29 cellular contexts compared by ENCODE assay signal in genomic region chr10:112962343-112962742, GRCh38. TPM values are rescaled to one million over a fixed set of nuclear protein-coding genes. Genes with fewer than 3 reads are reported as not detected.
A peak's percentile ranks its signal among the peaks of the same experiment; 100 is the strongest.
DNase-seq lines count a peak whose midpoint lies in the region; ATAC-seq, FAIRE-seq and TF ChIP-seq lines count a peak whose summit lies in the region.
"Had no signal": no experiment of that assay in that cellular context is flagged by ENCODE, and none has a peak within 500 bp of the region (broad histone marks: within the 10 kb centered on the region; RNA-seq: fewer than 3 reads in every experiment).

No MANE protein-coding gene starts in this region.

- no peak overlapping the region for H2BK12ac ChIP-seq in H1 (ENCODE audit: low read depth, low read length)

- H3K4me3 ChIP-seq in cardiac muscle cell (no peak overlapping the region), left ventricle myocardium inferior (no peak overlapping the region), H1 (ENCODE audit: extremely low read depth in 1 of 4, insufficient read depth in 2 of 4, low read depth in 3 of 4, low read length in 4 of 4) (no peak overlapping the region)
- H3K4me3 ChIP-seq in CD8-positive, alpha-beta memory T cell (ENCODE audit: low read length): no peak overlapping the region
- H3K4me3 ChIP-seq: GM23248, ovary, skin epidermis had no signal

- H3K4me2 ChIP-seq in H1 (ENCODE audit: insufficient read depth in 1 of 2, low read depth in 2 of 2, low read length in 2 of 2): no peak overlapping the region

- no peak overlapping the region for H3K56ac ChIP-seq in H1 (replicated peaks; ENCODE audit: insufficient read length, low read depth, low read length)

- H4K20me1 ChIP-seq in H1 (replicated peaks in 1 of 2; ENCODE audit: control insufficient read depth in 1 of 2, insufficient read depth in 2 of 2, low read length in 2 of 2): peaks cover 1 to 20% of the 10 kb centered on the region in 2 experiments

- H2AFZ ChIP-seq in H1 (ENCODE audit: low read length): no peak overlapping the region
- H2AFZ ChIP-seq: GM23248 had no signal

- H3K27ac Mint-ChIP-seq in nephron progenitor cell: no peak overlapping the region
- no peak overlapping the region for H3K27ac Mint-ChIP-seq in CD8-positive, alpha-beta memory T cell
- H3K27ac Mint-ChIP-seq: activated CD4-positive, alpha-beta T cell treated with anti-CD3 and anti-CD28 coated beads, Interleukin-2, amount 10 ng/mL, durations not matched to agents 7 days and 5 days; activated naive CD8-positive, alpha-beta T cell treated with anti-CD3 and anti-CD28 coated beads for 36 hours; activated T-cell treated with anti-CD3 and anti-CD28 coated beads, Interleukin-2, amount 50 U/mL, for 24 hours; CD4-positive, CD25-positive, alpha-beta regulatory T cell; dendritic cell treated with granulocyte-macrophage colony-stimulating factor and Interleukin-4, amounts not matched to agents 40 ng/mL and 50 ng/mL, for 4 days; natural killer cell treated with Interleukin-12 subunit alpha and Interleukin-12 subunit beta and Interleukin-15 and Interleukin-18, amount 100 ng/mL, for 72 hours; stimulated activated naive B cell treated with anti-CD40 and anti-IgM and Interleukin-4, amounts not matched to agents 10 μg/mL and 1 μg/mL and 100 μg/mL, for 72 hours; T-cell had no signal

- H2BK120ac ChIP-seq in H1 (replicated peaks; ENCODE audit: low read depth, low read length): no peak overlapping the region

- intact Hi-C loops in left ventricle myocardium inferior (cut with micrococcal nuclease): no loop called here

- peaks cover 40% of the 10 kb centered on the region for H3K36me3 Mint-ChIP-seq in nephron progenitor cell (ENCODE audit: low read depth)
- peaks cover 0 to 3% (median 1%) of the 10 kb centered on the region in 3 donors for H3K36me3 Mint-ChIP-seq in CD8-positive, alpha-beta memory T cell
- H3K36me3 Mint-ChIP-seq: CD4-positive, CD25-positive, alpha-beta regulatory T cell; natural killer cell treated with Interleukin-12 subunit alpha and Interleukin-12 subunit beta and Interleukin-15 and Interleukin-18, amount 100 ng/mL, for 72 hours had no signal

- FAIRE-seq in H1 (lab: Jason Lieb, UNC): no peak
- FAIRE-seq: A204.1, D721Med, keratinocyte had no signal

- H3K14ac ChIP-seq in H1 (ENCODE audit: insufficient read length): no peak overlapping the region

- H3K79me2 ChIP-seq in H1 (ENCODE audit: control insufficient read depth in 1 of 2, insufficient read depth in 2 of 2, low read length in 2 of 2): peaks cover 49 to 94% of the 10 kb centered on the region in 2 experiments

- H3K27me3 ChIP-seq in cardiac muscle cell (no peaks in the 10 kb centered on the region), left ventricle myocardium inferior (ENCODE audit: low read depth) (no peaks in the 10 kb centered on the region), H1 (replicated peaks in 1 of 4; ENCODE audit: control insufficient read depth in 3 of 4, extremely low read depth in 1 of 4, insufficient read depth in 3 of 4, low read length in 3 of 4) (no peaks in the 10 kb centered on the region)
- H3K27me3 ChIP-seq in CD8-positive, alpha-beta memory T cell (ENCODE audit: insufficient read depth, low read length, poor library complexity, severe bottlenecking): no peaks in the 10 kb centered on the region
- H3K27me3 ChIP-seq: ovary had no signal

- no peak for TF ChIP-seq EP300 in H1 (IDR thresholded peaks at IDR 0.05; ENCODE audit: borderline replicate concordance in 1 of 2, low read depth in 2 of 2, low read length in 2 of 2)

- H3K9me3 Mint-ChIP-seq in nephron progenitor cell: no peaks in the 10 kb centered on the region
- no peaks in the 10 kb centered on the region for H3K9me3 Mint-ChIP-seq in CD8-positive, alpha-beta memory T cell
- H3K9me3 Mint-ChIP-seq: activated CD4-positive, alpha-beta T cell treated with anti-CD3 and anti-CD28 coated beads, Interleukin-2, amount 10 ng/mL, durations not matched to agents 7 days and 5 days; activated naive CD8-positive, alpha-beta T cell treated with anti-CD3 and anti-CD28 coated beads for 36 hours; activated T-cell treated with anti-CD3 and anti-CD28 coated beads, Interleukin-2, amount 50 U/mL, for 24 hours; central memory CD8-positive, alpha-beta T cell; dendritic cell treated with granulocyte-macrophage colony-stimulating factor and Interleukin-4, amounts not matched to agents 40 ng/mL and 50 ng/mL, for 4 days; natural killer cell treated with Interleukin-12 subunit alpha and Interleukin-12 subunit beta and Interleukin-15 and Interleukin-18, amount 100 ng/mL, for 72 hours; T-cell had no signal

- H3K27ac ChIP-seq in cardiac muscle cell: peak overlapping the region; percentile 37
- H3K27ac ChIP-seq in left ventricle myocardium inferior (replicated peaks): no peak overlapping the region
- H3K27ac ChIP-seq in H1 (ENCODE audit: low read depth, low read length): no peak overlapping the region
- H3K27ac ChIP-seq in CD8-positive, alpha-beta memory T cell (ENCODE audit: low read depth, low read length): no peak overlapping the region
- H3K27ac ChIP-seq: ovary had no signal

- H3K23me2 ChIP-seq in H1 (ENCODE audit: low read depth, low read length): no peaks in the 10 kb centered on the region; the same call in none of the 2 replicates

- no peak overlapping the region for H4K8ac ChIP-seq in H1 (ENCODE audit: extremely low read depth, insufficient read depth, low read length)

- H2BK5ac ChIP-seq in H1 (ENCODE audit: low read depth, low read length): no peak overlapping the region

- CTCF ChIA-PET in H1 (lab: Charles Lee; ENCODE audit: partially characterized antibody): interaction anchor here (1.3 kb wide), 1 partner anchor 14 kb away, joined by 3 read pairs; no protein-coding TSS in a partner anchor
- CTCF ChIA-PET in CD8-positive, alpha-beta memory T cell (lab: Charles Lee): no interaction called here

- no peak overlapping the region for H4K91ac ChIP-seq in H1 (replicated peaks; ENCODE audit: insufficient read length, low read length)

- H3K79me1 ChIP-seq in H1 (ENCODE audit: low read depth, low read length): peaks cover 18% of the 10 kb centered on the region; the same call in 1 of the 2 replicates

- H3K4me3 Mint-ChIP-seq in nephron progenitor cell: peak overlapping the region; percentile 9
- H3K4me3 Mint-ChIP-seq in CD8-positive, alpha-beta memory T cell: no peak overlapping the region
- H3K4me3 Mint-ChIP-seq: activated CD4-positive, alpha-beta T cell treated with anti-CD3 and anti-CD28 coated beads, Interleukin-2, amount 10 ng/mL, durations not matched to agents 7 days and 5 days; activated naive CD8-positive, alpha-beta T cell treated with anti-CD3 and anti-CD28 coated beads for 36 hours; activated T-cell treated with anti-CD3 and anti-CD28 coated beads, Interleukin-2, amount 50 U/mL, for 24 hours; CD4-positive, CD25-positive, alpha-beta regulatory T cell; central memory CD8-positive, alpha-beta T cell; dendritic cell treated with granulocyte-macrophage colony-stimulating factor and Interleukin-4, amounts not matched to agents 40 ng/mL and 50 ng/mL, for 4 days; natural killer cell treated with Interleukin-12 subunit alpha and Interleukin-12 subunit beta and Interleukin-15 and Interleukin-18, amount 100 ng/mL, for 72 hours; stimulated activated naive B cell treated with anti-CD40 and anti-IgM and Interleukin-4, amounts not matched to agents 10 μg/mL and 1 μg/mL and 100 μg/mL, for 72 hours; T-cell had no signal

- H3K36me3 ChIP-seq in cardiac muscle cell: no peaks in the 10 kb centered on the region
- no peaks in the 10 kb centered on the region for H3K36me3 ChIP-seq in left ventricle myocardium inferior
- peaks cover 0 to 57% (median 14%) of the 10 kb centered on the region in 4 experiments; a peak in 6 of 8 replicates for H3K36me3 ChIP-seq in H1 (ENCODE audit: control insufficient read depth in 2 of 4, insufficient read depth in 4 of 4, low read length in 3 of 4)
- no peaks in the 10 kb centered on the region for H3K36me3 ChIP-seq in CD8-positive, alpha-beta memory T cell (ENCODE audit: insufficient read depth, low read length)
- H3K36me3 ChIP-seq: ovary had no signal

- peaks cover 2% of the 10 kb centered on the region for H3K27me3 Mint-ChIP-seq in nephron progenitor cell (ENCODE audit: low read depth, poor library complexity)
- H3K27me3 Mint-ChIP-seq in CD8-positive, alpha-beta memory T cell: peaks cover 0 to 2% of the 10 kb centered on the region in 2 donors
- H3K27me3 Mint-ChIP-seq: central memory CD8-positive, alpha-beta T cell had no signal

- no peak overlapping the region for H2BK20ac ChIP-seq in H1 (ENCODE audit: low read length)

- ATAC-seq in HG03135 (IDR thresholded peaks at IDR 0.05; ENCODE audit: unreplicated experiment): no peak
- ATAC-seq: natural killer cell treated with Interleukin-12 subunit alpha and Interleukin-12 subunit beta and Interleukin-15 and Interleukin-18, amount 100 ng/mL, for 72 hours; stimulated activated naive B cell treated with anti-CD40 and anti-IgM and Interleukin-4, amounts not matched to agents 10 μg/mL and 1 μg/mL and 100 μg/mL, for 72 hours; T-cell had no signal

- TF ChIP-seq RAD21 in H1 (IDR thresholded peaks at IDR 0.05 in 1 of 2, conservative IDR thresholded peaks at IDR 0.05 in 1 of 2; ENCODE audit: low read depth in 2 of 2, low read length in 2 of 2): no peak

- H3K4ac ChIP-seq in H1 (replicated peaks; ENCODE audit: insufficient read length, low read depth, low read length): peak overlapping the region; percentile 49

- H3K23ac ChIP-seq in H1 (ENCODE audit: insufficient read length): no peak overlapping the region

- no peak for TF ChIP-seq POLR2A in H1 (IDR thresholded peaks at IDR 0.05; ENCODE audit: control extremely low read depth in 1 of 2, low read depth in 2 of 2, low read length in 2 of 2)

- H3K9ac ChIP-seq in H1 (replicated peaks in 1 of 4; ENCODE audit: extremely low read depth in 1 of 4, low read depth in 3 of 4, low read length in 3 of 4): no peak overlapping the region

- H3K4me1 ChIP-seq in cardiac muscle cell (ENCODE audit: low read depth) (peaks cover 52% of the 10 kb centered on the region), left ventricle myocardium inferior (peaks cover 76% of the 10 kb centered on the region), H1 (replicated peaks in 1 of 4; ENCODE audit: control insufficient read depth in 3 of 4, insufficient read depth in 4 of 4, low read length in 3 of 4) (peaks cover 16 to 47% (median 21%) of the 10 kb centered on the region in 4 experiments)
- H3K4me1 ChIP-seq in CD8-positive, alpha-beta memory T cell (ENCODE audit: insufficient read depth, low read length): no peaks in the 10 kb centered on the region

- DNase-seq in cardiac muscle cell (ENCODE audit: low read depth in 1 of 2, low spot score in 1 of 2) (no peak), left ventricle myocardium inferior (no peak), H1 (ENCODE audit: low read depth in 1 of 2, low spot score in 2 of 2) (no peak), nephron progenitor cell (no peak), SHP77 treated with DMSO at 0.1 percent for 48 hours (lab: John Stamatoyannopoulos, UW) (no peak), NCI-H2081 (lab: John Stamatoyannopoulos, UW) (no peak)
- no peak for DNase-seq in CD8-positive, alpha-beta memory T cell
- DNase-seq: activated CD4-positive, alpha-beta T cell treated with anti-CD3 and anti-CD28 coated beads, Interleukin-2, amount 10 ng/mL, durations not matched to agents 7 days and 5 days; activated effector memory CD4-positive, alpha-beta T cell treated with anti-CD3 and anti-CD28 coated beads, Interleukin-2, amount 50 U/mL, for 16 hours; activated naive CD8-positive, alpha-beta T cell treated with anti-CD3 and anti-CD28 coated beads for 36 hours; activated T-cell treated with anti-CD3 and anti-CD28 coated beads, Interleukin-2, amount 50 U/mL, for 24 hours; aorta; CD4-positive, CD25-positive, alpha-beta regulatory T cell; GM23248; Karpas-422; NCI-H146; NCI-H446 treated with DMSO at 0.1 percent for 48 hours; ovary; RPMI8226; stimulated activated naive B cell treated with anti-CD40 and anti-IgM and Interleukin-4, amounts not matched to agents 10 μg/mL and 1 μg/mL and 100 μg/mL, for 72 hours had no signal

- WGBS in H1 (ENCODE audit: extremely low coverage in 1 of 2, insufficient coverage in 1 of 2, insufficient read length in 1 of 2, insufficient replicate concordance in 2 of 2, low coverage in 1 of 2, low lambda C conversion rate in 2 of 2, missing lambda C conversion rate in 1 of 2), 2 experiments: 96% methylated on average over 4 of the region's 4 CpGs; no CpG with 5 or more reads in 1 of the 2 experiments

- no peak overlapping the region for H2BK15ac ChIP-seq in H1 (ENCODE audit: low read length)

- H4K5ac ChIP-seq in H1 (ENCODE audit: insufficient read length, low read depth, low read length): no peak overlapping the region

- TF ChIP-seq CTCF in cardiac muscle cell (IDR thresholded peaks at IDR 0.05; ENCODE audit: low read depth, low read length) (no peak), left ventricle myocardium inferior (IDR thresholded peaks at IDR 0.05; ENCODE audit: borderline replicate concordance) (no peak), H1 (IDR thresholded peaks at IDR 0.05; ENCODE audit: control extremely low read depth in 1 of 3, insufficient read depth in 1 of 3, low read depth in 1 of 3, low read length in 3 of 3) (no peak), nephron progenitor cell (IDR thresholded peaks at IDR 0.05) (no peak)

- no peaks in the 10 kb centered on the region for H3K9me3 ChIP-seq in cardiac muscle cell (ENCODE audit: low read depth)
- H3K9me3 ChIP-seq in left ventricle myocardium inferior (replicated peaks): no peaks in the 10 kb centered on the region
- no peaks in the 10 kb centered on the region for H3K9me3 ChIP-seq in H1 (ENCODE audit: insufficient read depth in 2 of 2, low read depth in 1 of 2, low read length in 1 of 2)
- H3K9me3 ChIP-seq in CD8-positive, alpha-beta memory T cell (ENCODE audit: low read length): no peaks in the 10 kb centered on the region
- H3K9me3 ChIP-seq: ovary had no signal

- POLR2A ChIA-PET in H1 (lab: Charles Lee; ENCODE audit: partially characterized antibody): interaction anchor here (0.9 to 1.9 kb wide), 5 partner anchors 10 to 25 kb away, joined by 3 to 10 read pairs (median 4); partner anchors contain the start of gene TCF7L2
- POLR2A ChIA-PET in CD8-positive, alpha-beta memory T cell (lab: Charles Lee): no interaction called here

- H3K18ac ChIP-seq in H1 (ENCODE audit: extremely low read depth, low read length): no peak overlapping the region

- no peak overlapping the region for H2AK5ac ChIP-seq in H1 (ENCODE audit: low read depth, low read length)

- H3K4me1 Mint-ChIP-seq in nephron progenitor cell: peaks cover 78% of the 10 kb centered on the region
- H3K4me1 Mint-ChIP-seq in CD8-positive, alpha-beta memory T cell: peaks cover 6 to 13% (median 9%) of the 10 kb centered on the region in 3 donors
- H3K4me1 Mint-ChIP-seq: activated CD4-positive, alpha-beta T cell treated with anti-CD3 and anti-CD28 coated beads, Interleukin-2, amount 10 ng/mL, durations not matched to agents 7 days and 5 days had no signal

RNA-seq across cellular contexts. Expression of gene TCF7L2, which starts 12.3 kb away (rescaled TPM):
- total RNA-seq in cardiac muscle cell (12.9 and 33.7 TPM in 2 replicates), left ventricle myocardium inferior (8.9 TPM)
- polyA plus RNA-seq in cardiac muscle cell (27.5 and 40.3 TPM in 2 replicates), H1 (2011; rRNA removed) (33.9 and 52.6 TPM in 2 replicates)
- total RNA-seq in H1 (2021; fragmentation: NEBNext Ultra II Directional; extraction: Animal tissue kit (Norgen Biotek cat#: 25700)): 63.7 and 67.3 TPM in 2 replicates
- 15.1 TPM for polyA plus RNA-seq in H1 (2011; cell fraction: cytosol; rRNA removed)
- polyA plus RNA-seq in H1 (2011; cell fraction: nucleus; rRNA removed): 89.0 TPM
- 60.9 to 109 TPM (median 93.0 TPM) in 4 replicates for polyA plus RNA-seq in H1 (2012, experiment 1 of 2)
- polyA plus RNA-seq in H1 (2012, experiment 2 of 2): 26.5 TPM
- 79.6 TPM for polyA plus RNA-seq in H1 (2013, experiment 1 of 2)
- polyA plus RNA-seq in H1 (2013, experiment 2 of 2): 75.5 TPM
- 33.9 and 38.1 TPM in 2 replicates for polyA minus RNA-seq in H1 (2011; rRNA and poly(A)+ RNA removed)
- 58.9 TPM for polyA minus RNA-seq in H1 (2011; cell fraction: cytosol; rRNA and poly(A)+ RNA removed)
- 106 TPM for polyA minus RNA-seq in H1 (2011; cell fraction: nucleus; rRNA and poly(A)+ RNA removed)
- under 1 TPM; 0.81 to 0.89 TPM for total RNA-seq in CD8-positive, alpha-beta memory T cell
- polyA plus RNA-seq in CD8-positive, alpha-beta memory T cell: 1.8 TPM
